In genomic region chr7:75909521-75910132, GRCh38 we compare ENCODE assay signal across 1 cellular context.
TF ChIP-seq lines count a peak whose summit lies in the region.

No MANE protein-coding gene starts in this region.

TF ChIP-seq in K562, 482 proteins besides CTCF, POLR2A, EP300 and RAD21 (continued from another document and continues in another):
- TF ChIP-seq VEZF1 (CRISPR knock-in tag; IDR thresholded peaks at IDR 0.05) (no peak), KDM2B (CRISPR knock-in tag; IDR thresholded peaks at IDR 0.05) (no peak), ZNF561 (CRISPR knock-in tag; conservative IDR thresholded peaks at IDR 0.05) (no peak), KDM4B (IDR thresholded peaks at IDR 0.05; ENCODE audit: borderline replicate concordance in 2 of 2, low read depth in 1 of 2) (no peak), GATAD2A (IDR thresholded peaks at IDR 0.05) (0 out of 2 replicates have a peak, but pooled peaks have one; percentile 30), ILK (tag; IDR thresholded peaks at IDR 0.05; ENCODE audit: borderline replicate concordance, low read depth) (no peak), ZNF232 (CRISPR knock-in tag; IDR thresholded peaks at IDR 0.05) (no peak), MEF2D (tag; conservative IDR thresholded peaks at IDR 0.05; ENCODE audit: low read depth) (no peak), ZBED1 (IDR thresholded peaks at IDR 0.05) (no peak), CBX3 (IDR thresholded peaks at IDR 0.05; ENCODE audit: borderline replicate concordance in 1 of 2, low read length in 2 of 2) (no peak), E2F3 (CRISPR knock-in tag; IDR thresholded peaks at IDR 0.05) (no peak), OTX1 (CRISPR knock-in tag; IDR thresholded peaks at IDR 0.05) (peak; percentile 66; the same call in 1 of the 2 replicates), ZNF174 (CRISPR knock-in tag; IDR thresholded peaks at IDR 0.05) (no peak), LARP7 (IDR thresholded peaks at IDR 0.05) (peak; percentile 75; the same call in 1 of the 2 replicates), EWSR1 (IDR thresholded peaks at IDR 0.05; ENCODE audit: borderline replicate concordance, low read depth, partially characterized antibody) (no peak), KHSRP (IDR thresholded peaks at IDR 0.05) (no peak), TARDBP (IDR thresholded peaks at IDR 0.05) (no peak), CBX5 (IDR thresholded peaks at IDR 0.05; ENCODE audit: borderline replicate concordance, low read depth) (no peak), RB1 (IDR thresholded peaks at IDR 0.05; ENCODE audit: low read depth) (no peak), UBTF (IDR thresholded peaks at IDR 0.05; ENCODE audit: borderline replicate concordance in 1 of 2, low read depth in 2 of 2, low read length in 2 of 2) (no peak), CTBP1 (IDR thresholded peaks at IDR 0.05; ENCODE audit: borderline replicate concordance) (no peak), SIRT6 (IDR thresholded peaks at IDR 0.05; ENCODE audit: low read depth, low read length) (no peak), ZNF583 (CRISPR knock-in tag; IDR thresholded peaks at IDR 0.05) (no peak), ZKSCAN8 (CRISPR knock-in tag; IDR thresholded peaks at IDR 0.05) (no peak), POLR2B (IDR thresholded peaks at IDR 0.05; ENCODE audit: low read depth, partially characterized antibody) (no peak), NFIC (IDR thresholded peaks at IDR 0.05) (no peak), HNRNPLL (IDR thresholded peaks at IDR 0.05; ENCODE audit: low read depth, low read length, poor library complexity, severe bottlenecking) (no peak), ZNF780A (CRISPR knock-in tag; IDR thresholded peaks at IDR 0.05) (no peak), SMAD4 (CRISPR knock-in tag; conservative IDR thresholded peaks at IDR 0.05) (no peak), GABPA (tag; conservative IDR thresholded peaks at IDR 0.05; ENCODE audit: low read depth) (no peak), SNIP1 (IDR thresholded peaks at IDR 0.05; ENCODE audit: low read depth) (0 out of 2 replicates have a peak, but pooled peaks have one; percentile 6), NR1H2 (CRISPR knock-in tag; IDR thresholded peaks at IDR 0.05) (no peak), ZNF76 (CRISPR knock-in tag; IDR thresholded peaks at IDR 0.05; ENCODE audit: borderline replicate concordance) (no peak), PHB (CRISPR knock-in tag; IDR thresholded peaks at IDR 0.05) (no peak), FOSL1 (tag; conservative IDR thresholded peaks at IDR 0.05) (no peak), SFPQ (IDR thresholded peaks at IDR 0.05; ENCODE audit: low read depth, low read length) (no peak), CC2D1A (IDR thresholded peaks at IDR 0.05) (0 out of 2 replicates have a peak, but pooled peaks have one; percentile 23), CUX1 (CRISPR knock-in tag; IDR thresholded peaks at IDR 0.05) (no peak), ZNF639 (CRISPR knock-in tag; conservative IDR thresholded peaks at IDR 0.05 in 1 of 2, IDR thresholded peaks at IDR 0.05 in 1 of 2) (no peak), HDAC6 (IDR thresholded peaks at IDR 0.05; ENCODE audit: low read depth, low read length) (no peak)
- TF ChIP-seq, protein P1, sequence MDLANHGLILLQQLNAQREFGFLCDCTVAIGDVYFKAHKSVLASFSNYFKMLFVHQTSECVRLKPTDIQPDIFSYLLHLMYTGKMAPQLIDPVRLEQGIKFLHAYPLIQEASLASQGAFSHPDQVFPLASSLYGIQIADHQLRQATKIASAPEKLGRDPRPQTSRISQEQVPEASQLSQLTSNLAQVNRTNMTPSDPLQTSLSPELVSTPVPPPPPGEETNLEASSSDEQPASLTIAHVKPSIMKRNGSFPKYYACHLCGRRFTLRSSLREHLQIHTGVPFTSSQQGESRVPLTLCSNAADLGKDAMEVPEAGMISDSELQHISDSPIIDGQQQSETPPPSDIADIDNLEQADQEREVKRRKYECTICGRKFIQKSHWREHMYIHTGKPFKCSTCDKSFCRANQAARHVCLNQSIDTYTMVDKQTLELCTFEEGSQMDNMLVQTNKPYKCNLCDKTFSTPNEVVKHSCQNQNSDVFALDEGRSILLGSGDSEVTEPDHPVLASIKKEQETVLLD (IDR thresholded peaks at IDR 0.05): 0 out of 2 replicates have a peak, but pooled peaks have one; percentile 70
- TF ChIP-seq, protein P2, sequence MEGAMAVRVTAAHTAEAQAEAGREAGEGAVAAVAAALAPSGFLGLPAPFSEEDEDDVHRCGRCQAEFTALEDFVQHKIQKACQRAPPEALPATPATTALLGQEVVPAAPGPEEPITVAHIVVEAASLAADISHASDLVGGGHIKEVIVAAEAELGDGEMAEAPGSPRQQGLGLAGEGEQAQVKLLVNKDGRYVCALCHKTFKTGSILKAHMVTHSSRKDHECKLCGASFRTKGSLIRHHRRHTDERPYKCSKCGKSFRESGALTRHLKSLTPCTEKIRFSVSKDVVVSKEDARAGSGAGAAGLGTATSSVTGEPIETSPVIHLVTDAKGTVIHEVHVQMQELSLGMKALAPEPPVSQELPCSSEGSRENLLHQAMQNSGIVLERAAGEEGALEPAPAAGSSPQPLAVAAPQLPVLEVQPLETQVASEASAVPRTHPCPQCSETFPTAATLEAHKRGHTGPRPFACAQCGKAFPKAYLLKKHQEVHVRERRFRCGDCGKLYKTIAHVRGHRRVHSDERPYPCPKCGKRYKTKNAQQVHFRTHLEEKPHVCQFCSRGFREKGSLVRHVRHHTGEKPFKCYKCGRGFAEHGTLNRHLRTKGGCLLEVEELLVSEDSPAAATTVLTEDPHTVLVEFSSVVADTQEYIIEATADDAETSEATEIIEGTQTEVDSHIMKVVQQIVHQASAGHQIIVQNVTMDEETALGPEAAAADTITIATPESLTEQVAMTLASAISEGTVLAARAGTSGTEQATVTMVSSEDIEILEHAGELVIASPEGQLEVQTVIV (CRISPR knock-in tag; IDR thresholded peaks at IDR 0.05; ENCODE audit: borderline replicate concordance): no peak
- TF ChIP-seq, protein P3, sequence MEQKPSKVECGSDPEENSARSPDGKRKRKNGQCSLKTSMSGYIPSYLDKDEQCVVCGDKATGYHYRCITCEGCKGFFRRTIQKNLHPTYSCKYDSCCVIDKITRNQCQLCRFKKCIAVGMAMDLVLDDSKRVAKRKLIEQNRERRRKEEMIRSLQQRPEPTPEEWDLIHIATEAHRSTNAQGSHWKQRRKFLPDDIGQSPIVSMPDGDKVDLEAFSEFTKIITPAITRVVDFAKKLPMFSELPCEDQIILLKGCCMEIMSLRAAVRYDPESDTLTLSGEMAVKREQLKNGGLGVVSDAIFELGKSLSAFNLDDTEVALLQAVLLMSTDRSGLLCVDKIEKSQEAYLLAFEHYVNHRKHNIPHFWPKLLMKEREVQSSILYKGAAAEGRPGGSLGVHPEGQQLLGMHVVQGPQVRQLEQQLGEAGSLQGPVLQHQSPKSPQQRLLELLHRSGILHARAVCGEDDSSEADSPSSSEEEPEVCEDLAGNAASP (IDR thresholded peaks at IDR 0.05): no peak
- TF ChIP-seq, protein P4, sequence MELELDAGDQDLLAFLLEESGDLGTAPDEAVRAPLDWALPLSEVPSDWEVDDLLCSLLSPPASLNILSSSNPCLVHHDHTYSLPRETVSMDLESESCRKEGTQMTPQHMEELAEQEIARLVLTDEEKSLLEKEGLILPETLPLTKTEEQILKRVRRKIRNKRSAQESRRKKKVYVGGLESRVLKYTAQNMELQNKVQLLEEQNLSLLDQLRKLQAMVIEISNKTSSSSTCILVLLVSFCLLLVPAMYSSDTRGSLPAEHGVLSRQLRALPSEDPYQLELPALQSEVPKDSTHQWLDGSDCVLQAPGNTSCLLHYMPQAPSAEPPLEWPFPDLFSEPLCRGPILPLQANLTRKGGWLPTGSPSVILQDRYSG (tag; conservative IDR thresholded peaks at IDR 0.05; ENCODE audit: low read depth): no peak
- TF ChIP-seq, protein P5, sequence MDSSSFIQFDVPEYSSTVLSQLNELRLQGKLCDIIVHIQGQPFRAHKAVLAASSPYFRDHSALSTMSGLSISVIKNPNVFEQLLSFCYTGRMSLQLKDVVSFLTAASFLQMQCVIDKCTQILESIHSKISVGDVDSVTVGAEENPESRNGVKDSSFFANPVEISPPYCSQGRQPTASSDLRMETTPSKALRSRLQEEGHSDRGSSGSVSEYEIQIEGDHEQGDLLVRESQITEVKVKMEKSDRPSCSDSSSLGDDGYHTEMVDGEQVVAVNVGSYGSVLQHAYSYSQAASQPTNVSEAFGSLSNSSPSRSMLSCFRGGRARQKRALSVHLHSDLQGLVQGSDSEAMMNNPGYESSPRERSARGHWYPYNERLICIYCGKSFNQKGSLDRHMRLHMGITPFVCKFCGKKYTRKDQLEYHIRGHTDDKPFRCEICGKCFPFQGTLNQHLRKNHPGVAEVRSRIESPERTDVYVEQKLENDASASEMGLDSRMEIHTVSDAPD (CRISPR knock-in tag; IDR thresholded peaks at IDR 0.05): no peak
